1 cellular context compared by ENCODE assay signal in genomic region chr11:46705070-46705688, GRCh38.
TF ChIP-seq lines count a peak whose summit lies in the region.

No MANE protein-coding gene starts in this region.

TF ChIP-seq in HepG2, 621 proteins besides CTCF, POLR2A, EP300 and RAD21:
- TF ChIP-seq HNRNPL (IDR thresholded peaks at IDR 0.05; ENCODE audit: low read depth, low read length) (0 out of 2 replicates have a peak, but pooled peaks have one; percentile 56), GATAD1 (CRISPR knock-in tag; IDR thresholded peaks at IDR 0.05) (no peak), AGO2 (optimal IDR thresholded peaks at IDR 0.05; ENCODE audit: low read depth, low read length) (peak; percentile 40), RBFOX2 (IDR thresholded peaks at IDR 0.05; ENCODE audit: low read depth, low read length) (peak; percentile 74), ZC3H13 (CRISPR knock-in tag; IDR thresholded peaks at IDR 0.05) (peak; percentile 82)
